Comparison of ENCODE assay signal across 24 cellular contexts in the genomic region with DNA sequence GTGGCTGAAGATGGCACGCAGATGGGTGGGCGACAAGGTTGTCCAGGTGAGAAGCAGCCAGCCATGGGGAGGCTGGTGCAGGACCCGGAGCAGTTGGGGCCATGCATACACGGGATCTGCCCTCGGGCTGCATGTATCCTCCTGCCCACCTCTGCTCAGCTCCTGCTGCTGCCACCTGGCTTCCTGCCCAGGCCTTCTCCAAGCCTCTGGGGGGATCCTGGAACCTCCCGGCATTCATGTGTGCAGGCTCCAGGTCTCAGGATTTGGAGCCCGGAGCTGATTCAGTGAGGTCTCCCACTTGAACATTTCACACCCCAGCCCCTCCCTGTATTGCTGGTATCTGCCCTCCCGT. TPM values are rescaled to one million over a fixed set of nuclear protein-coding genes. Genes with fewer than 3 reads are reported as not detected.
A peak's percentile ranks its signal among the peaks of the same experiment; 100 is the strongest.
DNase-seq lines count a peak whose midpoint lies in the region; ATAC-seq, FAIRE-seq and TF ChIP-seq lines count a peak whose summit lies in the region.
"Had no signal": no experiment of that assay in that cellular context is flagged by ENCODE, and none has a peak within 500 bp of the region (broad histone marks: within the 10 kb centered on the region; RNA-seq: fewer than 3 reads in every experiment).

No MANE protein-coding gene starts in this region.

- intact Hi-C loops in kidney (cut with DNase I) (no loop called here), sigmoid colon (cut with DNase I) (no loop called here)

- H3K4me3 ChIP-seq in kidney (ENCODE audit: low read length in 2 of 2): no peak overlapping the region
- no peak overlapping the region for H3K4me3 ChIP-seq in sigmoid colon
- H3K4me3 ChIP-seq: upper lobe of left lung had no signal

- TF ChIP-seq EP300 in sigmoid colon (IDR thresholded peaks at IDR 0.05): no peak

- H3K4me1 ChIP-seq in kidney (ENCODE audit: control insufficient read depth in 1 of 2, insufficient read depth in 1 of 2, low read depth in 1 of 2, low read length in 2 of 2) (no peaks in the 10 kb centered on the region), sigmoid colon (no peaks in the 10 kb centered on the region)
- H3K4me1 ChIP-seq: upper lobe of left lung had no signal

- no peak for TF ChIP-seq POLR2A in sigmoid colon (IDR thresholded peaks at IDR 0.05)

- FAIRE-seq in kidney (lab: Jason Lieb, UNC): no peak
- FAIRE-seq: keratinocyte, RCC 7860 had no signal

- DNase-seq in NCI-H345 (lab: John Stamatoyannopoulos, UW) (peak; percentile 63), NCI-H345 treated with DMSO at 0.1 percent for 48 hours (lab: John Stamatoyannopoulos, UW; ENCODE audit: unreplicated experiment) (no peak), NCI-H2171 (lab: John Stamatoyannopoulos, UW) (peak; percentile 81), kidney (peak; percentile 56), sigmoid colon (peak; percentile 58), NCI-H748 (lab: John Stamatoyannopoulos, UW; ENCODE audit: unreplicated experiment) (no peak)
- DNase-seq: activated CD8-positive, alpha-beta T cell treated with anti-CD3 and anti-CD28 coated beads, Interleukin-2, amount 10 ng/mL, durations not matched to agents 7 days and 5 days; activated naive CD4-positive, alpha-beta T cell; activated T-cell treated with anti-CD3 and anti-CD28 coated beads, Interleukin-2, amount 50 U/mL, for 1 hour; amniotic stem cell; central memory CD4-positive, alpha-beta T cell; hypothalamus; NCI-H187; NCI-H226; T1000 had no signal

- ATAC-seq in GM21529 (IDR thresholded peaks at IDR 0.05; ENCODE audit: unreplicated experiment): no peak
- no peak for ATAC-seq in GM21619 (IDR thresholded peaks at IDR 0.05; ENCODE audit: unreplicated experiment)
- ATAC-seq: activated CD8-positive, alpha-beta T cell treated with anti-CD3 and anti-CD28 coated beads, Interleukin-2, amount 10 ng/mL, durations not matched to agents 7 days and 5 days; naive thymus-derived CD8-positive, alpha-beta T cell; SK-N-SH treated with all-trans-retinoic acid at 6 μM for 48 hours had no signal

- H3K27ac ChIP-seq in kidney (ENCODE audit: low read depth in 2 of 2, low read length in 2 of 2) (no peak overlapping the region), sigmoid colon (no peak overlapping the region)
- H3K27ac ChIP-seq: 22Rv1, epithelial cell of prostate, upper lobe of left lung had no signal

- no peak overlapping the region for H3K9ac ChIP-seq in kidney (ENCODE audit: low read length in 2 of 2)

- H3K27me3 ChIP-seq in sigmoid colon: no peaks in the 10 kb centered on the region
- H3K27me3 ChIP-seq: upper lobe of left lung had no signal

- H3K36me3 ChIP-seq in kidney (ENCODE audit: control insufficient read depth in 1 of 2, insufficient read depth in 2 of 2, low read length in 2 of 2) (no peaks in the 10 kb centered on the region), sigmoid colon (peaks cover 0 to 20% (median 2%) of the 10 kb centered on the region in 4 donors)

- 90 to 91% methylated on average over 8 of the region's 8 CpGs for WGBS in sigmoid colon, 2 donors

- no peaks in the 10 kb centered on the region for H3K9me3 ChIP-seq in kidney (ENCODE audit: control insufficient read depth in 1 of 2, low read length in 2 of 2)
- H3K9me3 ChIP-seq in sigmoid colon: no peaks in the 10 kb centered on the region
- H3K9me3 ChIP-seq: upper lobe of left lung had no signal

- no peak for TF ChIP-seq CTCF in kidney (IDR thresholded peaks at IDR 0.05; ENCODE audit: borderline replicate concordance, extremely low read depth, insufficient read depth)
- TF ChIP-seq CTCF in sigmoid colon (IDR thresholded peaks at IDR 0.05): no peak

RNA-seq across cellular contexts. Expression of a gene that starts 27.0 kb away (rescaled TPM):
- total RNA-seq in kidney (53.0 TPM), sigmoid colon (10 to 100 TPM; 33.9 to 38.5 (median 36.9) TPM)
- polyA plus RNA-seq in kidney (ENCODE audit: insufficient read depth, low read depth, low replicate concordance) (14.1 TPM), sigmoid colon (10 to 100 TPM; 19.7 to 21.6 (median 20.0) TPM)
- polyA plus RNA-seq: naive thymus-derived CD8-positive, alpha-beta T cell had no signal

Comparison
In these comparisons a context has a peak if more than half of its experiments do, and no peak if none do; other contexts are left out.
1. DNase-seq: peak in NCI-H345 (single experiment), NCI-H2171 (single experiment), kidney (single experiment) and sigmoid colon (single experiment); none in NCI-H345 treated with DMSO at 0.1 percent for 48 hours (single experiment) and NCI-H748 (single experiment).